Comparison of ENCODE assay signal across 1 cellular context in the genomic region with DNA sequence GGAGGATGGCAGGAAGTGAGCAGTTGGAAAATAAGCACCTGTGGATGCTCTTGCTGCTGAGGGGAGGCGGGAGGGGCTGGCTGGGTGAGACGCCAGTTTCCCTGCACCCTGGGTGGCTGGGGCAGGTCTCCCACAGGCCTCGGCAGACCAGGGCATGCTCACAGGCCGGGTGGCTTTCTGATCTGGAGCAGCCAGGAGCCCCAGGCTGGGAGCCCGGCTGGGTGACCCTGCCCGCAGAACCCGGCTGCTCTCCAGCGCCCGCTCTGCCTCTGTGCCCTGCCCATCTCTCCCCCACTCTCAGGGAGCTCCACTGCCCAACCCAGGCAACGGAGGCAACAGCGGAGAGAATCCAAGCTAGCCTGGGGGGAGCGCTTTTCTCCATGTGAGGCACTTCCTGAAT.
TF ChIP-seq lines count a peak whose summit lies in the region.

No MANE protein-coding gene starts in this region.

TF ChIP-seq in K562, 482 proteins besides CTCF, POLR2A, EP300 and RAD21:
- TF ChIP-seq RBM39 (optimal IDR thresholded peaks at IDR 0.05; ENCODE audit: low read depth, low read length) (no peak), HMGN3 (IDR thresholded peaks at IDR 0.05; ENCODE audit: borderline replicate concordance, extremely low read depth, insufficient read length, low read depth, low read length) (peak; percentile 10)
